8 cellular contexts compared by ENCODE assay signal in the genomic region with DNA sequence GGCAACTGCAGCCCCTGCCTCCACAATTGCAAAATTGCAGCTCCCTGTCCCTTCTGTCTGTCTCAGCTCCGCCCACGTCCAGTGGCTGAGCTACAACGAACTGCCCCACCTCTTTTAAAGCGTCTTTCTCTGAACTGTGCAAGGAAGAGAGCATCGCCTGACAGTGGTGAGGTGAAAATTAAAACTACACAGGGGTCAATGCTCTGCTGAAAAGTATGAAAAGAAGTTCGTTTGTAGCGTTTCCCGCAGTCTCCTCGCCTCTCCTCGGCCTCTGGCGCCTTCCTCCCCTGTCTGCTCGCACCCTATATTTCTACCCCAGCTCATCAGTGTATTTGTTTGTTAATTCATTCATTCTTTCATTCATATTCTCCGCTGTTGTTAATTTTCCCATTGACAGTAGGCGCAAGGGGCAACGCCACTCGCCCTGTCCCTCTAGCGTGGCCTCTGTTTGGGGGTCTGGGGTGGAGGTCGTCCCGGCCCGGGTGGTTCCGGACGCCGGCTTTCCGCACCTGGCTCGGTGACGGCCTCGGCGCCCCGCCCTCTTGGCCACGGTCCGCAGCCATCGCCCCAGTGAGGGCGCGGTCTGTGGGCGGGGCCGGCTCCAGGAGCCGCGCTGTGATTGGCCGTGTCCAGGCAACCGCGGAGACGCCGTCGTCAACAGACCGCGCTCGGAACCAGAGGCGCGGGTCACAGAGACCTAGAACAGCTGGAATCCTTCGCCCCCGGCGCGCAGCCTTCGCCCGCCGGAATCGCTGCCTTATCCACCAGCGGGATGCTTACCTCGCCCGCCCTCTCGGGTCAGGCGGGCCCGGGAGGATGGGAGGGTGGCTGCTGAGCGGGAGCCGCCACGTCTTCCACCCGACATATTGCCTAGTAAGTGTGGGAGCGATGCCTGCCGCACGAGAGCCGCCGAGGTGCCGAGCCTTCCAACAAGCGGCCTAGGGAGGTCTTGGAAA. TPM values are rescaled to one million over a fixed set of nuclear protein-coding genes. Genes with fewer than 3 reads are reported as not detected.
DNase-seq lines count a peak whose midpoint lies in the region; ATAC-seq, FAIRE-seq and TF ChIP-seq lines count a peak whose summit lies in the region.

A gene with protein sequence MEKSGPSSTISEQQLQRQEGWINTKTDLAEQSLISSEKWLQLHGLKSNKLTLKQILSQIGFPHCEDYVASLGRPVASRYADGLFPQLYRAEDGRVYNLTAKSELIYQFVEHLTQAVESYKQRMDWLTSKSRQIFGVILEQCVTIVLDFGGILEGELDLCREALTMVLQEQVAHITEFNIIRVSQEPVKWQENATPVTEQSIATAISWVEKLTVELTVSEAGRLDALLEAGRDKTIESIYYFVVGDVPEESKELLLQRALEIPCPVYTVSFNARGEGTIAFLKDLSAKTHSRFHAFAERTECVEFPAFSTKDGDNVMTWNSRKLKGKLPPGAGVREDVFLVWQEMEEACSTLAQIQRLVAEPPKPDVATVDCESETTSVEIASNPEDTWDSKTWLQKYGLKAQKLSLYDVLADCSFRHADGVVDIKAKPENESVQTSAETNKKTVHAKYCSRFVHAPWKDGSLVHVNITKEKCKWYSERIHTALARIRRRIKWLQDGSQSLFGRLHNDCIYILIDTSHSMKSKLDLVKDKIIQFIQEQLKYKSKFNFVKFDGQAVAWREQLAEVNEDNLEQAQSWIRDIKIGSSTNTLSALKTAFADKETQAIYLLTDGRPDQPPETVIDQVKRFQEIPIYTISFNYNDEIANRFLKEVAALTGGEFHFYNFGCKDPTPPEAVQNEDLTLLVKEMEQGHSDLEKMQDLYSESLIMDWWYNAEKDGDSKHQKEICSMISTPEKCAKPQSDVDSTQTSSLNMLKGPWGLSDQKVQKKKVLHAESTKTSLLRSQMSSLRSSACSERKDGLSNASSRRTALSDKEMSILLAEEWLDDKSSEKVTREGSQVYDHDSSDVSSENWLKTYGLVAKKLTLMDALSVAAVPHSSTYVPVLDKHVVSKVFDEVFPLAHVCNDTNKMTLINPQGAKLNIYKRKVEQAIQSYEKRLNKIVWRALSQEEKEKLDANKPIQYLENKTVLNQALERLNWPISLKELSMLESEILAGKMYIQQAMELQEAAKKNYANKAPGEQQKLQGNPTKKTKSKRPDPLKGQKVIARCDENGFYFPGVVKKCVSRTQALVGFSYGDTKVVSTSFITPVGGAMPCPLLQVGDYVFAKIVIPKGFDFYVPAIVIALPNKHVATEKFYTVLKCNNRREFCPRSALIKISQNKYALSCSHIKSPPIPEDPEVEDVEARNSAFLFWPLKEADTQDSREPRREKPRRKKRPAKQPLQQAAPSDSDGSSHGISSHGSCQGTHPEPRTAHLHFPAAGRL (N-terminal part only) (plus strand): TSS at position 677 of the 956 bp plus-strand sequence. CDS start 5,926 bp downstream, outside the sequence.

- ATAC-seq in GM18505 (IDR thresholded peaks at IDR 0.05; ENCODE audit: unreplicated experiment), result peak; percentile 80
- peak; percentile 85 for ATAC-seq in HG03039 (IDR thresholded peaks at IDR 0.05; ENCODE audit: unreplicated experiment)
- ATAC-seq in activated T-helper 17 cell treated with anti-CD3 and anti-CD28 coated beads, Interleukin-2, amount 50 U/mL, for 72 hours (replicated peaks), result peak; percentile 89
- peak; percentile 89 to 96 (median 94) for ATAC-seq in pancreas

- H3K36me3 ChIP-seq in pancreas, result no peaks in the 10 kb centered on the region

- H3K4me1 Mint-ChIP-seq in activated T-helper 17 cell treated with anti-CD3 and anti-CD28 coated beads, Interleukin-2, amount 50 U/mL, for 72 hours, result peaks cover 16% of the 10 kb centered on the region

- peak within 1 kb of the TSS; percentile 27 to 45 (median 35) for H3K4me3 ChIP-seq in pancreas

- H3K9me3 ChIP-seq in pancreas, result no peaks in the 10 kb centered on the region

- peaks cover 4 to 23% (median 7%) of the 10 kb centered on the region in 3 donors for H3K4me1 ChIP-seq in pancreas

- WGBS in pancreas, 2 donors, result 2 to 3% methylated on average over 74 of the region's 74 CpGs

- peaks cover 47% of the 10 kb centered on the region for H3K27me3 Mint-ChIP-seq in activated T-helper 17 cell treated with anti-CD3 and anti-CD28 coated beads, Interleukin-2, amount 50 U/mL, for 72 hours

- no peaks in the 10 kb centered on the region for H3K9me3 Mint-ChIP-seq in activated T-helper 17 cell treated with anti-CD3 and anti-CD28 coated beads, Interleukin-2, amount 50 U/mL, for 72 hours

- no peaks in the 10 kb centered on the region for H3K36me3 Mint-ChIP-seq in activated T-helper 17 cell treated with anti-CD3 and anti-CD28 coated beads, Interleukin-2, amount 50 U/mL, for 72 hours (ENCODE audit: low read depth)

- intact Hi-C loops in head of caudate nucleus (cut with DNase I) (no loop called here), pancreas (cut with DNase I) (no loop called here)

- in situ Hi-C loops in ACHN (cut with HindIII; ENCODE audit: low pct_ligation_motif_present, low pct_unique_long_range_greater_than_20kb, low sequenced_read_pairs), result no loop called here

- no peak within 1 kb of the TSS for H3K27ac Mint-ChIP-seq in activated T-helper 17 cell treated with anti-CD3 and anti-CD28 coated beads, Interleukin-2, amount 50 U/mL, for 72 hours

- no peak for TF ChIP-seq POLR2A in GM18505 (IDR thresholded peaks at IDR 0.05; ENCODE audit: borderline replicate concordance, extremely low read depth, insufficient read depth, insufficient read length)

- no peak within 1 kb of the TSS for H3K27ac ChIP-seq in pancreas

- H3K4me3 Mint-ChIP-seq in activated T-helper 17 cell treated with anti-CD3 and anti-CD28 coated beads, Interleukin-2, amount 50 U/mL, for 72 hours, result peak within 1 kb of the TSS; percentile 67

- no peak for FAIRE-seq in pancreas (lab: Jason Lieb, UNC)

- DNase-seq in ACHN (peak; percentile 24), NCI-H345 treated with DMSO at 0.1 percent for 48 hours (lab: John Stamatoyannopoulos, UW; ENCODE audit: unreplicated experiment) (peak; percentile 73), head of caudate nucleus (peak; percentile 11 to 81 (median 60)), pancreas (peak; percentile 64 to 87 (median 82)), NK-92 (lab: John Stamatoyannopoulos, UW; ENCODE audit: unreplicated experiment) (no peak)

- H3K27me3 ChIP-seq in pancreas, result no peaks in the 10 kb centered on the region

- no peak for TF ChIP-seq CTCF in pancreas (IDR thresholded peaks at IDR 0.05)

RNA-seq across cellular contexts. Expression of the gene that starts here (rescaled TPM):
- not detected for total RNA-seq in activated T-helper 17 cell treated with anti-CD3 and anti-CD28 coated beads, Interleukin-2, amount 50 U/mL, for 72 hours
- total RNA-seq in pancreas, result under 1 TPM in 2 of 6 donors, not detected in 4; 0.04 to 0.24 TPM
- under 1 TPM in 1 of 2 donors, not detected in 1; 0.07 TPM for polyA plus RNA-seq in pancreas

Comparison
In these comparisons a context has a peak if more than half of its experiments do, and no peak if none do; other contexts are left out.
1. Peak in ATAC-seq in activated T-helper 17 cell treated with anti-CD3 and anti-CD28 coated beads, Interleukin-2, amount 50 U/mL, for 72 hours; RNA of the gene not detected or under 1 TPM.
2. Peak in DNase-seq, ATAC-seq and H3K4me3 ChIP-seq in pancreas; RNA of the gene not detected or under 1 TPM.